Comparison of ENCODE assay signal across 8 cellular contexts in the genomic region with DNA sequence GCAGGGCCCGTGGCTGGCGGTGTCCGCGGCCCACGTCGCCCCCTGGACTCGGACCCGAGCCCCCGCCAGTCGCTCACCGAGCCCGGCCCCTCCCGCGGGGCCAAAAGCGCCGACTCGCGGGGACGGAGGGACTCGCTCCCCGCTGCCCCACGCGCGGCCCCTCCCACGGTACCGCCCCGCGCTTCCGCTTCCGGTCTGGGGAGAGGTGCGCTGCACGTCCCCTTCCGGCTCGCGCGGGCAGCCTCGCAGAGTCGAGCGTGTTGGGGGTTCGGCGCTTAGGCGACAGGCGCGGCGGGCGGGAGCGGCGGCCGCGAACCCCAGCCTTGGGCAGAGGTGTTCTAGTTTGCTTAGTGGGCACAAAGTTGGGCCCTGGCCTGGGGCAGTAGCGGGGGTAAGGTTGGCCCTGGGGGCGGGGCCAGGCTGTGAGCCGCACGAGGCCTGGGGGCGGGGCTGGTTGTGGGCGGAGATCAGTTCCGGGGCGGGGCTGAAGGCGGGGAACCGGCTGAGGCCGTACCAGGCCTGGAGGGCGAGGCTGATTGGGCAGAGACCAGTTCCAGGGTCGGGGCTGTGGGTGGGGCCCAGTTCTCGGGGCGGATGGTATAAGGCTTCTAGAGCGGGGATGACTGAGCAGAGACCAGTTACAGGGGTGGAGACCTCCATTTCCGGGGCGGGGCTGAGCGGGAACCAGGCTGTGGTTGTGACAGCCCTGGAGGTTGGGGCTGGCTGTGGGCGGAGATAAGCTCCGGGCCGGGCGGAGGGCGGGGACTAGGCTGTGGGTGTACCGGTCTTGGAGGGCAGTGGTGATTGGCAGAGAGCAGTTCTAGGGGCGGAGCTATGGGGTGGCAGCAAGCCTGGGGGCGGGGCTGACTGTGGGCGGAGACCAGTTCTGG. TPM values are rescaled to one million over a fixed set of nuclear protein-coding genes. Genes with fewer than 3 reads are reported as not detected.
A peak's percentile ranks its signal among the peaks of the same experiment; 100 is the strongest.
DNase-seq lines count a peak whose midpoint lies in the region; ATAC-seq, FAIRE-seq and TF ChIP-seq lines count a peak whose summit lies in the region.

TSS of gene MBD3L1 (plus strand) at position 246 of the 890 bp plus-strand sequence. CDS start 10,302 bp downstream, outside the sequence.
TSS of gene ZNF558 (minus strand) at position 173 of the 890 bp plus-strand sequence. CDS start 9,645 bp downstream, outside the sequence.

- peak; percentile 3 for TF ChIP-seq CTCF in HFF-Myc (IDR thresholded peaks at IDR 0.05; ENCODE audit: low read depth, low read length, missing control alignments)
- no peak for TF ChIP-seq CTCF in pancreas (IDR thresholded peaks at IDR 0.05)
- peak; percentile 26 to 54 (median 46) for TF ChIP-seq CTCF in tibial nerve (IDR thresholded peaks at IDR 0.05)

- H3K9me3 ChIP-seq in pancreas (no peaks in the 10 kb centered on the region), tibial nerve (no peaks in the 10 kb centered on the region)

- 0 to 1% methylated on average over 66 to 78 of the region's 78 CpGs for WGBS in pancreas, 2 donors
- WGBS in tibial nerve, 2 donors, result 1 to 3% methylated on average over 58 to 69 of the region's 78 CpGs

- intact Hi-C loops in Right ventricle myocardium inferior (cut with DNase I), result loop anchor here (5.0 to 10.0 kb wide), 2 partner anchors 490 to 962 kb away; partner anchors contain the start of gene ZNF559
- intact Hi-C loops in pancreas (cut with DNase I), result no loop called here

- H3K36me3 ChIP-seq in pancreas (no peaks in the 10 kb centered on the region), tibial nerve (peaks cover 0 to 32% (median 0%) of the 10 kb centered on the region in 3 donors)

- peak within 1 kb of the TSS; percentile 83 to 95 (median 89) for H3K27ac ChIP-seq in pancreas
- H3K27ac ChIP-seq in tibial nerve, result peak within 1 kb of the TSS; percentile 89 to 95 (median 92)

- peak; percentile 78 to 80 for TF ChIP-seq POLR2A in tibial nerve (IDR thresholded peaks at IDR 0.05)

- ATAC-seq in Right ventricle myocardium inferior (peak; percentile 96), pancreas (peak; percentile 90 to 97 (median 91))

- DNase-seq in GM04503 (ENCODE audit: low read depth) (peak; percentile 85), HFF-Myc (ENCODE audit: extremely low read depth, low read depth) (peak; percentile 71), NAMALWA (ENCODE audit: low spot score) (peak; percentile 93), SKM-1 (lab: John Stamatoyannopoulos, UW; ENCODE audit: unreplicated experiment) (peak; percentile 99), Right ventricle myocardium inferior (ENCODE audit: missing footprints) (peak; percentile 99), pancreas (peak; percentile 97 to 99 (median 99)), tibial nerve (ENCODE audit: low spot score in 2 of 2) (peak; percentile 97 to 98)
- peak; percentile 99 for DNase-seq in activated naive CD8-positive, alpha-beta T cell treated with anti-CD3 and anti-CD28 coated beads, Interleukin-2, amount 50 U/mL, for 16 hours (ENCODE audit: low read depth, low spot score)

- peak within 1 kb of the TSS; percentile 64 for H3K4me3 ChIP-seq in HFF-Myc (replicated peaks; ENCODE audit: low read depth, low read length)
- H3K4me3 ChIP-seq in pancreas, result peak within 1 kb of the TSS; percentile 76 to 86 (median 79)
- peak within 1 kb of the TSS; percentile 73 to 97 (median 86) for H3K4me3 ChIP-seq in tibial nerve

- H3K4me1 ChIP-seq in pancreas, result peaks cover 0 to 5% (median 0%) of the 10 kb centered on the region in 3 donors
- peaks cover 0 to 16% (median 8%) of the 10 kb centered on the region in 4 donors for H3K4me1 ChIP-seq in tibial nerve

- H3K27me3 ChIP-seq in pancreas, result no peaks in the 10 kb centered on the region
- no peaks in the 10 kb centered on the region for H3K27me3 ChIP-seq in tibial nerve

- peak; percentile 41 to 92 for TF ChIP-seq EP300 in tibial nerve (IDR thresholded peaks at IDR 0.05)

- FAIRE-seq in pancreas (lab: Jason Lieb, UNC), result peak; percentile 97

RNA-seq across cellular contexts. Expression of gene MBD3L1, which starts in this region (rescaled TPM):
- total RNA-seq in Right ventricle myocardium inferior (not detected), pancreas (under 1 TPM in 3 of 6 donors, not detected in 3; 0.22 to 0.25 (median 0.23) TPM), tibial nerve (not detected)
- 1 to 10 TPM in 1 of 2 donors, under 1 TPM in 1; 0.96 to 1.8 TPM for polyA plus RNA-seq in pancreas

RNA-seq across cellular contexts. Expression of gene ZNF558, which starts in this region (rescaled TPM):
- total RNA-seq in Right ventricle myocardium inferior, result 8.8 TPM
- total RNA-seq in pancreas, result 10 to 100 TPM in 5 of 6 donors, 1 to 10 TPM in 1; 8.7 to 26.3 (median 12.3) TPM
- 10 to 100 TPM; 11.1 to 18.9 TPM for polyA plus RNA-seq in pancreas
- total RNA-seq in tibial nerve, result 10 to 100 TPM; 36.3 to 52.8 (median 43.4) TPM

Comparison
In these comparisons a context has a peak if more than half of its experiments do, and no peak if none do; other contexts are left out.
1. Peak in every context shown above with its lines: DNase-seq, ATAC-seq, H3K4me3 ChIP-seq and H3K27ac ChIP-seq.
2. CTCF ChIP-seq: peak in HFF-Myc (single experiment) and tibial nerve (5 of 5); none in pancreas (0 of 4).